Comparison of ENCODE assay signal across 1 cellular context in the genomic region with DNA sequence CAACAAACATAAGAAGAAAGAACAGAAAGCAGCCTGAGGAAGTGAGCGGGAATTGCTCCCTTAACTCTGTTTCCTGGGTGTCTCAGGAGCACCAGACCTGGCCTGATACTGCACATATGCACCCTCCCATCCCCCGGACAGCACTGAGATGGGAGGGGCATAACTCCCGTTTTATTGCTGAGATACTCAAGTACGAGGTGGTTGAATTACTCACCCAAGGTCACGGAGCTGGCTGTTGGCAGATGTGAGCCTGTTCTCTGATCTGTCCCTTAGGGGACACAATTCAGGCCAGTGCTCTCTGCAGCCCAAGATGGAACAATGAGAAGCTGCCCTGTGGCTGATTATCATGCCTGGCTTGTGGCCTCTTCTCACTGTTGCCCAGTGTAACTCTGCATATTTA.
TF ChIP-seq lines count a peak whose summit lies in the region.

No MANE protein-coding gene starts in this region.

TF ChIP-seq in IMR-90, 13 proteins besides CTCF, POLR2A, EP300 and RAD21:
- TF ChIP-seq MAFK (IDR thresholded peaks at IDR 0.05; ENCODE audit: low read depth, low read length) (no peak), NFE2L2 (IDR thresholded peaks at IDR 0.05; ENCODE audit: low read depth, low read length) (no peak), MAZ (IDR thresholded peaks at IDR 0.05; ENCODE audit: borderline replicate concordance, low read depth, low read length) (no peak), RCOR1 (IDR thresholded peaks at IDR 0.05; ENCODE audit: insufficient replicate concordance, low read length) (no peak), SMC3 (IDR thresholded peaks at IDR 0.05; ENCODE audit: low read depth, low read length) (no peak), MXI1 (IDR thresholded peaks at IDR 0.05; ENCODE audit: borderline replicate concordance, low read depth, low read length) (no peak), CHD1 (IDR thresholded peaks at IDR 0.05; ENCODE audit: low read depth, low read length) (no peak), BHLHE40 (IDR thresholded peaks at IDR 0.05; ENCODE audit: low read depth, low read length) (no peak), CEBPB (IDR thresholded peaks at IDR 0.05; ENCODE audit: low read depth, low read length) (no peak), RFX5 (IDR thresholded peaks at IDR 0.05; ENCODE audit: low read depth, low read length) (no peak), FOS (IDR thresholded peaks at IDR 0.05; ENCODE audit: low read depth, low read length) (no peak)
- TF ChIP-seq, protein P1, sequence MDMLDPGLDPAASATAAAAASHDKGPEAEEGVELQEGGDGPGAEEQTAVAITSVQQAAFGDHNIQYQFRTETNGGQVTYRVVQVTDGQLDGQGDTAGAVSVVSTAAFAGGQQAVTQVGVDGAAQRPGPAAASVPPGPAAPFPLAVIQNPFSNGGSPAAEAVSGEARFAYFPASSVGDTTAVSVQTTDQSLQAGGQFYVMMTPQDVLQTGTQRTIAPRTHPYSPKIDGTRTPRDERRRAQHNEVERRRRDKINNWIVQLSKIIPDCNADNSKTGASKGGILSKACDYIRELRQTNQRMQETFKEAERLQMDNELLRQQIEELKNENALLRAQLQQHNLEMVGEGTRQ (IDR thresholded peaks at IDR 0.05; ENCODE audit: low read depth, low read length): no peak
- TF ChIP-seq, protein P2, sequence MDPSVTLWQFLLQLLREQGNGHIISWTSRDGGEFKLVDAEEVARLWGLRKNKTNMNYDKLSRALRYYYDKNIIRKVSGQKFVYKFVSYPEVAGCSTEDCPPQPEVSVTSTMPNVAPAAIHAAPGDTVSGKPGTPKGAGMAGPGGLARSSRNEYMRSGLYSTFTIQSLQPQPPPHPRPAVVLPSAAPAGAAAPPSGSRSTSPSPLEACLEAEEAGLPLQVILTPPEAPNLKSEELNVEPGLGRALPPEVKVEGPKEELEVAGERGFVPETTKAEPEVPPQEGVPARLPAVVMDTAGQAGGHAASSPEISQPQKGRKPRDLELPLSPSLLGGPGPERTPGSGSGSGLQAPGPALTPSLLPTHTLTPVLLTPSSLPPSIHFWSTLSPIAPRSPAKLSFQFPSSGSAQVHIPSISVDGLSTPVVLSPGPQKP (IDR thresholded peaks at IDR 0.05; ENCODE audit: borderline replicate concordance, low read depth, low read length): no peak
TF ChIP-seq in IMR-90: peak in this region for 0.
